Comparison of ENCODE assay signal across 22 cellular contexts in genomic region chr5:71978216-71978615, GRCh38.
"Had no signal": no experiment of that assay in that cellular context is flagged by ENCODE, and none has a peak within 500 bp of the region (broad histone marks: within the 10 kb centered on the region; RNA-seq: fewer than 3 reads in every experiment).

No MANE protein-coding gene starts in this region.

- H3K36me3 Mint-ChIP-seq: mesothelial cell of epicardium had no signal

- DNase-seq: colonic mucosa; cortex of kidney; effector CD8-positive, alpha-beta T cell; effector memory CD8-positive, alpha-beta T cell; endodermal cell; erythroblast; esophagus squamous epithelium; foreskin fibroblast; heart left ventricle; left cardiac atrium; left lung; left ventricle myocardium superior; lower lobe of right lung; mesenchymal stem cell; mucosa of descending colon; naive B cell had no signal

- ATAC-seq: effector memory CD8-positive, alpha-beta T cell; esophagus mucosa; gastroesophageal sphincter; heart left ventricle; left cardiac atrium; left lung; left ventricle myocardium superior; lower lobe of right lung; mucosa of descending colon had no signal

- H2AFZ ChIP-seq: hepatocyte had no signal

- H3K4me1 ChIP-seq: colonic mucosa, lower lobe of right lung had no signal

- H3K27me3 Mint-ChIP-seq: dendritic cell treated with granulocyte-macrophage colony-stimulating factor and Interleukin-4, amounts not matched to agents 40 ng/mL and 50 ng/mL, for 4 days had no signal

- H3K27me3 ChIP-seq: colonic mucosa, esophagus squamous epithelium, gastroesophageal sphincter, heart left ventricle, hepatocyte, left lung had no signal

- H3K27ac Mint-ChIP-seq: dendritic cell treated with granulocyte-macrophage colony-stimulating factor and Interleukin-4, amounts not matched to agents 40 ng/mL and 50 ng/mL, for 4 days; effector memory CD8-positive, alpha-beta T cell; endodermal cell; mesothelial cell of epicardium had no signal

- H3K79me2 ChIP-seq: hepatocyte had no signal

- H3K9me3 ChIP-seq: colonic mucosa, lower lobe of right lung, mucosa of descending colon had no signal

- H3K4me3 ChIP-seq: colonic mucosa, esophagus squamous epithelium, gastroesophageal sphincter, heart left ventricle, hepatocyte, left lung, lower lobe of right lung, mucosa of descending colon had no signal

- H3K27ac ChIP-seq: colonic mucosa, epithelial cell of prostate, esophagus squamous epithelium, gastroesophageal sphincter, heart left ventricle, hepatocyte, left lung, lower lobe of right lung had no signal

- H3K36me3 ChIP-seq: colonic mucosa, esophagus squamous epithelium, gastroesophageal sphincter, heart left ventricle, left lung, lower lobe of right lung had no signal

- H3K4me3 Mint-ChIP-seq: dendritic cell treated with granulocyte-macrophage colony-stimulating factor and Interleukin-4, amounts not matched to agents 40 ng/mL and 50 ng/mL, for 4 days; effector memory CD8-positive, alpha-beta T cell; endodermal cell; mesothelial cell of epicardium; naive B cell had no signal

- H3K4me2 ChIP-seq: hepatocyte had no signal

- H3K4me1 Mint-ChIP-seq: endodermal cell, naive B cell had no signal
